28 cellular contexts compared by ENCODE assay signal in genomic region chr7:33761440-33762080, GRCh38.
A peak's percentile ranks its signal among the peaks of the same experiment; 100 is the strongest.
DNase-seq lines count a peak whose midpoint lies in the region; ATAC-seq, FAIRE-seq and TF ChIP-seq lines count a peak whose summit lies in the region.
"Had no signal": no experiment of that assay in that cellular context is flagged by ENCODE, and none has a peak within 500 bp of the region (broad histone marks: within the 10 kb centered on the region; RNA-seq: fewer than 3 reads in every experiment).

No MANE protein-coding gene starts in this region.

- no peaks in the 10 kb centered on the region for H3K36me3 Mint-ChIP-seq in glutamatergic neuron (ENCODE audit: unreplicated experiment)
- no peaks in the 10 kb centered on the region for H3K36me3 Mint-ChIP-seq in neural progenitor cell
- H3K36me3 Mint-ChIP-seq: activated CD4-positive, alpha-beta memory T cell treated with anti-CD3 and anti-CD28 coated beads for 36 hours; activated naive CD4-positive, alpha-beta T cell treated with anti-CD3 and anti-CD28 coated beads, Interleukin-2, amount 50 U/mL, for 72 hours; T-cell had no signal

- H4K20me1 ChIP-seq in HepG2 (ENCODE audit: insufficient read depth, low read length) = no peaks in the 10 kb centered on the region
- no peaks in the 10 kb centered on the region for H4K20me1 ChIP-seq in neural progenitor cell (ENCODE audit: low read depth)

- H3K27ac Mint-ChIP-seq in glutamatergic neuron (ENCODE audit: unreplicated experiment) (peak overlapping the region; percentile 97), neural progenitor cell (no peak overlapping the region)
- H3K27ac Mint-ChIP-seq: activated CD4-positive, alpha-beta memory T cell treated with anti-CD3 and anti-CD28 coated beads for 36 hours; activated T-helper 2 cell treated with anti-CD3 and anti-CD28 coated beads, Interferon-gamma antibody, Interleukin-2, Interleukin-4, amounts not matched to agents 10 μg/mL and 5 μg/mL and 100 μg/mL, durations not matched to agents 14 hours and 24 hours and 36 hours; naive thymus-derived CD8-positive, alpha-beta T cell; T-cell had no signal

- intact Hi-C loops in right lobe of liver (cut with DNase I) (no loop called here), HepG2 (cut with micrococcal nuclease; ENCODE audit: unreplicated experiment) (no loop called here), upper lobe of right lung (cut with DNase I) (no loop called here)

- H2AFZ ChIP-seq in HepG2 (ENCODE audit: low read length) (no peak overlapping the region), neural progenitor cell (replicated peaks) (no peak overlapping the region)
- H2AFZ ChIP-seq: parathyroid adenoma had no signal

- H3K4me1 ChIP-seq in right lobe of liver (no peaks in the 10 kb centered on the region), HepG2 (ENCODE audit: insufficient read depth, low read length) (peaks cover 9% of the 10 kb centered on the region), neural progenitor cell (peaks cover 20% of the 10 kb centered on the region), suprapubic skin (no peaks in the 10 kb centered on the region), upper lobe of right lung (no peaks in the 10 kb centered on the region)
- H3K4me1 ChIP-seq: parathyroid adenoma had no signal

- ATAC-seq in right lobe of liver = peak in 3 of 4 donors; percentile 7 to 42 (median 16)
- ATAC-seq in HepG2 = no peak
- ATAC-seq in upper lobe of right lung = no peak
- ATAC-seq: naive thymus-derived CD8-positive, alpha-beta T cell; Panc1; T-cell had no signal

- no peaks in the 10 kb centered on the region for H3K27me3 ChIP-seq in right lobe of liver
- H3K27me3 ChIP-seq in HepG2 (ENCODE audit: control insufficient read depth in 1 of 2, insufficient read depth in 2 of 2, low read length in 2 of 2) = no peaks in the 10 kb centered on the region
- no peaks in the 10 kb centered on the region for H3K27me3 ChIP-seq in neural progenitor cell
- H3K27me3 ChIP-seq in suprapubic skin = no peaks in the 10 kb centered on the region
- H3K27me3 ChIP-seq in upper lobe of right lung = no peaks in the 10 kb centered on the region
- H3K27me3 ChIP-seq: cardiac muscle cell had no signal

- no peak overlapping the region for H3K9ac ChIP-seq in HepG2 (ENCODE audit: insufficient read depth, low read depth, low read length)
- no peak overlapping the region for H3K9ac ChIP-seq in neural progenitor cell
- H3K9ac ChIP-seq: parathyroid adenoma had no signal

- H3K27ac ChIP-seq in right lobe of liver (peak overlapping the region in 1 of 3 donors; percentile 20), HepG2 (ENCODE audit: extremely low read length, insufficient read depth, low read length) (no peak overlapping the region), neural progenitor cell (no peak overlapping the region), suprapubic skin (no peak overlapping the region), upper lobe of right lung (no peak overlapping the region)
- H3K27ac ChIP-seq: C4-2B, cardiac muscle cell, parathyroid adenoma had no signal

- BruUV-seq in HepG2 (replicated peaks; lab: Mats Ljungman, UMichigan) = no TSS peak

- H3K4me3 Mint-ChIP-seq in glutamatergic neuron (ENCODE audit: unreplicated experiment) (peak overlapping the region; percentile 65), neural progenitor cell (peak overlapping the region; percentile 31)
- H3K4me3 Mint-ChIP-seq: activated CD4-positive, alpha-beta memory T cell treated with anti-CD3 and anti-CD28 coated beads for 36 hours; naive thymus-derived CD8-positive, alpha-beta T cell; T-cell had no signal

- H3K9me3 Mint-ChIP-seq in glutamatergic neuron (ENCODE audit: unreplicated experiment) (peaks cover 11% of the 10 kb centered on the region), neural progenitor cell (no peaks in the 10 kb centered on the region)
- H3K9me3 Mint-ChIP-seq: activated CD4-positive, alpha-beta memory T cell treated with anti-CD3 and anti-CD28 coated beads for 36 hours; activated naive CD4-positive, alpha-beta T cell treated with anti-CD3 and anti-CD28 coated beads, Interleukin-2, amount 50 U/mL, for 72 hours; activated T-helper 2 cell treated with anti-CD3 and anti-CD28 coated beads, Interferon-gamma antibody, Interleukin-2, Interleukin-4, amounts not matched to agents 10 μg/mL and 5 μg/mL and 100 μg/mL, durations not matched to agents 14 hours and 24 hours and 36 hours; naive thymus-derived CD8-positive, alpha-beta T cell; T-cell had no signal

- no peak for TF ChIP-seq POLR2A in right lobe of liver (IDR thresholded peaks at IDR 0.05)
- no peak for TF ChIP-seq POLR2A in HepG2 (IDR thresholded peaks at IDR 0.05; ENCODE audit: insufficient read depth in 1 of 2, low read depth in 2 of 2, low read length in 2 of 2)
- TF ChIP-seq POLR2A in suprapubic skin (IDR thresholded peaks at IDR 0.05) = no peak

- H3K36me3 ChIP-seq in right lobe of liver (no peaks in the 10 kb centered on the region), HepG2 (replicated peaks in 1 of 2; ENCODE audit: control insufficient read depth in 1 of 2, insufficient read depth in 2 of 2, low read length in 2 of 2) (no peaks in the 10 kb centered on the region), neural progenitor cell (no peaks in the 10 kb centered on the region), suprapubic skin (no peaks in the 10 kb centered on the region), upper lobe of right lung (no peaks in the 10 kb centered on the region)
- H3K36me3 ChIP-seq: cardiac muscle cell had no signal

- H3K4me1 Mint-ChIP-seq in glutamatergic neuron (ENCODE audit: low read depth, unreplicated experiment) (peaks cover 49% of the 10 kb centered on the region), neural progenitor cell (peaks cover 18% of the 10 kb centered on the region)
- H3K4me1 Mint-ChIP-seq: naive thymus-derived CD8-positive, alpha-beta T cell; T-cell had no signal

- no peaks in the 10 kb centered on the region for H3K9me3 ChIP-seq in right lobe of liver
- H3K9me3 ChIP-seq in HepG2 (ENCODE audit: low read length) = no peaks in the 10 kb centered on the region
- H3K9me3 ChIP-seq in neural progenitor cell (ENCODE audit: low read depth) = no peaks in the 10 kb centered on the region
- H3K9me3 ChIP-seq in suprapubic skin = no peaks in the 10 kb centered on the region
- H3K9me3 ChIP-seq in upper lobe of right lung = no peaks in the 10 kb centered on the region

- H3K4me2 ChIP-seq in HepG2 (ENCODE audit: low read depth, low read length) (no peak overlapping the region), neural progenitor cell (no peak overlapping the region)

- H3K79me2 ChIP-seq in HepG2 (ENCODE audit: insufficient read depth, low read length) (no peaks in the 10 kb centered on the region), neural progenitor cell (ENCODE audit: low read depth) (no peaks in the 10 kb centered on the region)
- H3K79me2 ChIP-seq: parathyroid adenoma had no signal

- CTCF ChIA-PET in HepG2 (lab: Yijun Ruan, JAX; ENCODE audit: low intra/inter-chr PET ratio, low total read pairs) = no interaction called here

- TF ChIP-seq RAD21 in HepG2 (CRISPR knock-in tag; IDR thresholded peaks at IDR 0.05) = no peak

- H3K27me3 Mint-ChIP-seq in glutamatergic neuron (ENCODE audit: unreplicated experiment) (peaks cover 8% of the 10 kb centered on the region), neural progenitor cell (ENCODE audit: insufficient read depth, low read depth) (peaks cover 2% of the 10 kb centered on the region)
- H3K27me3 Mint-ChIP-seq: activated CD4-positive, alpha-beta memory T cell treated with anti-CD3 and anti-CD28 coated beads for 36 hours; naive thymus-derived CD8-positive, alpha-beta T cell; T-cell had no signal

- POLR2A ChIA-PET in HepG2 (lab: Yijun Ruan, JAX) = no interaction called here

- in situ Hi-C loops in HepG2 (cut with HindIII; ENCODE audit: extremely low pct_ligation_motif_present, low pct_unique_long_range_greater_than_20kb) = no loop called here

- no peaks in the 10 kb centered on the region for H3F3A ChIP-seq in neural progenitor cell (ENCODE audit: low read depth)

- whole genome bisulfite sequencing in right lobe of liver (ENCODE audit: insufficient coverage, low coverage, low lambda C conversion rate, missing lambda C conversion rate) = 90% methylated on average over 5 of the region's 7 CpGs
- 67% methylated on average over 7 of the region's 7 CpGs for WGBS in HepG2 (ENCODE audit: low lambda C conversion rate)
- WGBS in suprapubic skin = 86% methylated on average over 6 of the region's 7 CpGs

- DNase-seq in right lobe of liver (no peak), HepG2 (ENCODE audit: low spot score) (no peak), glutamatergic neuron (peak; percentile 69), neural progenitor cell (ENCODE audit: low spot score) (no peak), NCI-H524 (lab: John Stamatoyannopoulos, UW) (no peak), suprapubic skin (ENCODE audit: low spot score in 2 of 2) (no peak), upper lobe of right lung (no peak), NCI-H446 treated with DMSO at 0.1 percent for 48 hours (lab: John Stamatoyannopoulos, UW) (no peak)
- DNase-seq: activated CD4-positive, alpha-beta memory T cell treated with anti-CD3 and anti-CD28 coated beads for 36 hours; activated CD8-positive, alpha-beta memory T cell treated with anti-CD3 and anti-CD28 coated beads, Interleukin-2, amount 50 U/mL, for 48 hours; aorta; Calu3; cortex of kidney; DND-41; IMR-90; midbrain; naive thymus-derived CD8-positive, alpha-beta T cell; NCI-H1417; NCI-H510A; T-cell had no signal

- H3K4me3 ChIP-seq in right lobe of liver (no peak overlapping the region), HepG2 (replicated peaks in 1 of 3; ENCODE audit: insufficient read depth in 1 of 3, low read depth in 2 of 3, low read length in 3 of 3) (no peak overlapping the region), neural progenitor cell (no peak overlapping the region), suprapubic skin (no peak overlapping the region), upper lobe of right lung (no peak overlapping the region)
- H3K4me3 ChIP-seq: cardiac muscle cell had no signal

- TF ChIP-seq EP300 in HepG2 (IDR thresholded peaks at IDR 0.05; ENCODE audit: low read depth in 2 of 2, low read length in 2 of 2) (no peak), HepG2 (CRISPR knock-in tag; IDR thresholded peaks at IDR 0.05; ENCODE audit: borderline replicate concordance) (no peak), suprapubic skin (IDR thresholded peaks at IDR 0.05) (no peak)

- TF ChIP-seq CTCF in right lobe of liver (IDR thresholded peaks at IDR 0.05) (no peak), HepG2 (CRISPR knock-in tag; IDR thresholded peaks at IDR 0.05) (no peak), glutamatergic neuron (IDR thresholded peaks at IDR 0.05; ENCODE audit: partially characterized antibody, unreplicated experiment) (no peak), neural progenitor cell (IDR thresholded peaks at IDR 0.05) (no peak), suprapubic skin (IDR thresholded peaks at IDR 0.05) (no peak), upper lobe of right lung (IDR thresholded peaks at IDR 0.05) (no peak)

- FAIRE-seq in HepG2 (lab: Jason Lieb, UNC) = no peak
- FAIRE-seq: endometrium, H54 had no signal

TF ChIP-seq in HepG2, 621 proteins besides CTCF, POLR2A, EP300 and RAD21 (continues in another document):
- TF ChIP-seq MED8 (CRISPR knock-in tag; IDR thresholded peaks at IDR 0.05; ENCODE audit: insufficient replicate concordance) (no peak), ATRX (CRISPR knock-in tag; IDR thresholded peaks at IDR 0.05; ENCODE audit: borderline replicate concordance) (no peak), ZNF326 (CRISPR knock-in tag; IDR thresholded peaks at IDR 0.05; ENCODE audit: borderline replicate concordance) (no peak), SRY (CRISPR knock-in tag; IDR thresholded peaks at IDR 0.05) (no peak), PITX1 (CRISPR knock-in tag; IDR thresholded peaks at IDR 0.05) (no peak)

Comparison
In these comparisons a context has a peak if more than half of its experiments do, and no peak if none do; other contexts are left out.
1. ATAC-seq: peak in right lobe of liver (3 of 4); none in HepG2 (single experiment) and upper lobe of right lung (single experiment).